In genomic region chr5:38848637-38849036, GRCh38 we compare ENCODE assay signal across 29 cellular contexts. TPM values are rescaled to one million over a fixed set of nuclear protein-coding genes. Genes with fewer than 3 reads are reported as not detected.
DNase-seq lines count a peak whose midpoint lies in the region; ATAC-seq and TF ChIP-seq lines count a peak whose summit lies in the region.
"Had no signal": no experiment of that assay in that cellular context is flagged by ENCODE, and none has a peak within 500 bp of the region (broad histone marks: within the 10 kb centered on the region; RNA-seq: fewer than 3 reads in every experiment).

No MANE protein-coding gene starts in this region.

- in situ Hi-C loops in mammary epithelial cell (cut with MboI; ENCODE audit: low sequenced_read_pairs in 2 of 2) = no loop called here

- 33% methylated on average over 2 of the region's 2 CpGs for WGBS in SK-N-SH (ENCODE audit: low lambda C conversion rate)
- WGBS in mammary epithelial cell (ENCODE audit: low coverage, missing lambda C conversion rate) = 92% methylated on average over 2 of the region's 2 CpGs

- H3K4me3 ChIP-seq in SK-N-SH (ENCODE audit: low read depth in 2 of 2, low read length in 1 of 2) = peak overlapping the region; percentile 67 to 86; a peak in 2 of 4 replicates
- H3K4me3 ChIP-seq in mammary epithelial cell (replicated peaks in 1 of 3; ENCODE audit: insufficient read depth in 1 of 3, low read depth in 2 of 3, low read length in 3 of 3) = peak overlapping the region in 2 of 3 experiments; percentile 96 to 98
- peak overlapping the region; percentile 69 for H3K4me3 ChIP-seq in lower lobe of right lung
- peak overlapping the region; percentile 75 for H3K4me3 ChIP-seq in upper lobe of right lung
- H3K4me3 ChIP-seq: cardiac muscle cell, colonic mucosa, lung had no signal

- H3F3A ChIP-seq in SK-N-SH (replicated peaks; ENCODE audit: insufficient read depth) = peaks cover 6% of the 10 kb centered on the region

- H2AFZ ChIP-seq in SK-N-SH (ENCODE audit: low read depth) (no peak overlapping the region), mammary epithelial cell (ENCODE audit: low read depth, low read length) (no peak overlapping the region)

- no peak for ATAC-seq in SK-N-SH treated with all-trans-retinoic acid at 6 μM for 48 hours
- no peak for ATAC-seq in lower lobe of right lung
- no peak for ATAC-seq in upper lobe of right lung
- ATAC-seq in GM19328 (IDR thresholded peaks at IDR 0.05; ENCODE audit: unreplicated experiment) = no peak
- no peak for ATAC-seq in HG03571 (IDR thresholded peaks at IDR 0.05; ENCODE audit: unreplicated experiment)
- ATAC-seq: stimulated activated naive CD8-positive, alpha-beta T cell treated with anti-CD3 and anti-CD28 coated beads, Interleukin-15, Interleukin-2, amounts not matched to agents 100 U/mL and 50 U/mL, for 24 hours had no signal

- peaks cover 91% of the 10 kb centered on the region for H3K79me2 ChIP-seq in SK-N-SH (ENCODE audit: insufficient read depth)
- peaks cover 93% of the 10 kb centered on the region for H3K79me2 ChIP-seq in mammary epithelial cell (ENCODE audit: insufficient read depth, low read length)

- BruUV-seq in mammary epithelial cell (replicated peaks; lab: Mats Ljungman, UMichigan) = no TSS peak

- POLR2A ChIA-PET in SK-N-SH (lab: Yijun Ruan, JAX) = no interaction called here

- H3K9me3 ChIP-seq in SK-N-SH = peaks cover 7% of the 10 kb centered on the region; the same call in 1 of the 2 replicates
- peaks cover 6% of the 10 kb centered on the region for H3K9me3 ChIP-seq in mammary epithelial cell (replicated peaks; ENCODE audit: insufficient read depth, low read length)
- H3K9me3 ChIP-seq in lower lobe of right lung = no peaks in the 10 kb centered on the region
- H3K9me3 ChIP-seq in upper lobe of right lung = no peaks in the 10 kb centered on the region
- H3K9me3 ChIP-seq: Caco-2, colonic mucosa had no signal

- H3K27ac ChIP-seq in SK-N-SH (ENCODE audit: low read depth in 2 of 2, low read length in 1 of 2) (no peak overlapping the region), mammary epithelial cell (ENCODE audit: insufficient read depth, low read depth, low read length) (peak overlapping the region; percentile 100), lower lobe of right lung (no peak overlapping the region), upper lobe of right lung (no peak overlapping the region)
- H3K27ac ChIP-seq: 22Rv1, cardiac muscle cell had no signal

- H4K20me1 ChIP-seq in SK-N-SH (ENCODE audit: insufficient read depth) (no peaks in the 10 kb centered on the region), mammary epithelial cell (ENCODE audit: insufficient read depth, low read length) (no peaks in the 10 kb centered on the region)

- dilution Hi-C loops in mammary epithelial cell (cut with HindIII; ENCODE audit: low sequenced_read_pairs) = no loop called here

- no peak for DNase-seq in SK-N-SH
- no peak for DNase-seq in mammary epithelial cell
- no peak for DNase-seq in lower lobe of right lung
- DNase-seq in upper lobe of right lung = no peak
- DNase-seq in UCSD-AML1 (lab: John Stamatoyannopoulos, UW; ENCODE audit: unreplicated experiment) = no peak
- DNase-seq: activated CD4-positive, alpha-beta T cell treated with anti-CD3 and anti-CD28 coated beads, Interleukin-2, amount 10 ng/mL, durations not matched to agents 24 days and 14 days; amygdala; Caco-2; colonic mucosa; DMS79; effector memory CD4-positive, alpha-beta T cell; HCEC 1CT; kidney glomerular epithelial cell; NCI-H1048; NCI-H446; NCI-H82; nephron progenitor cell; stimulated activated CD4-positive, alpha-beta T cell treated with anti-CD3 and anti-CD28 coated beads, Interleukin-2, amount 100 ng/mL, for 24 hours; stimulated activated naive CD8-positive, alpha-beta T cell treated with anti-CD3 and anti-CD28 coated beads, Interleukin-15, Interleukin-2, amounts not matched to agents 100 U/mL and 50 U/mL, for 24 hours; T1000 had no signal

- peak overlapping the region; percentile 70 for H3K4me2 ChIP-seq in SK-N-SH
- peak overlapping the region; percentile 82 for H3K4me2 ChIP-seq in mammary epithelial cell (ENCODE audit: insufficient read depth, low read depth, low read length)

- H3K27me3 ChIP-seq in SK-N-SH (ENCODE audit: insufficient read depth) (no peaks in the 10 kb centered on the region), mammary epithelial cell (ENCODE audit: insufficient read depth, low read length) (no peaks in the 10 kb centered on the region), lower lobe of right lung (ENCODE audit: low read depth) (peaks cover 6% of the 10 kb centered on the region), upper lobe of right lung (no peaks in the 10 kb centered on the region)
- H3K27me3 ChIP-seq: colonic mucosa had no signal

- intact Hi-C loops in mammary epithelial cell (cut with micrococcal nuclease) = loop anchor here (10.0 kb wide), 1 partner anchor 226 kb away; the partner anchor contains the start of gene RICTOR
- intact Hi-C loops in lower lobe of right lung (cut with DNase I) = no loop called here
- intact Hi-C loops in upper lobe of right lung (cut with DNase I) = no loop called here

- no peaks in the 10 kb centered on the region for H3K9me2 ChIP-seq in SK-N-SH

- H3K9ac ChIP-seq in SK-N-SH = no peak overlapping the region
- H3K9ac ChIP-seq in mammary epithelial cell (ENCODE audit: insufficient read depth, low read length) = no peak overlapping the region

- H3K4me1 ChIP-seq in SK-N-SH (ENCODE audit: control insufficient read depth in 1 of 2, insufficient read depth in 2 of 2, low read depth in 1 of 2, low read length in 1 of 2) (no peaks in the 10 kb centered on the region; a peak in 2 of 4 replicates), mammary epithelial cell (ENCODE audit: insufficient read depth, low read length) (peaks cover 16% of the 10 kb centered on the region), lower lobe of right lung (peaks cover 27% of the 10 kb centered on the region), upper lobe of right lung (peaks cover 19% of the 10 kb centered on the region)
- H3K4me1 ChIP-seq: Caco-2, colonic mucosa had no signal

- H3K36me3 ChIP-seq in SK-N-SH (replicated peaks in 1 of 2; ENCODE audit: control insufficient read depth in 1 of 2, insufficient read depth in 2 of 2, low read length in 1 of 2) (peaks cover 4 to 24% of the 10 kb centered on the region in 2 experiments), mammary epithelial cell (ENCODE audit: insufficient read depth, low read length) (peaks cover 8% of the 10 kb centered on the region), lower lobe of right lung (no peaks in the 10 kb centered on the region), upper lobe of right lung (peaks cover 5% of the 10 kb centered on the region)
- H3K36me3 ChIP-seq: cardiac muscle cell, colonic mucosa had no signal

- TF ChIP-seq EP300 in SK-N-SH (IDR thresholded peaks at IDR 0.05; ENCODE audit: borderline replicate concordance in 1 of 2, low read depth in 1 of 2, low read length in 1 of 2) = no peak

- no peak for TF ChIP-seq RAD21 in SK-N-SH (IDR thresholded peaks at IDR 0.05; ENCODE audit: low read length)

- CTCF ChIA-PET in SK-N-SH (lab: Yijun Ruan, JAX) (no interaction called here), mammary epithelial cell (lab: Charles Lee; ENCODE audit: low non-redundant PET) (no interaction called here)

- TF ChIP-seq CTCF in SK-N-SH (IDR thresholded peaks at IDR 0.05) (no peak), mammary epithelial cell (conservative IDR thresholded peaks at IDR 0.05 in 1 of 2, IDR thresholded peaks at IDR 0.05 in 1 of 2; ENCODE audit: extremely low read depth in 1 of 2, insufficient read depth in 1 of 2, low read depth in 1 of 2, low read length in 2 of 2) (no peak), lower lobe of right lung (IDR thresholded peaks at IDR 0.05) (no peak), upper lobe of right lung (IDR thresholded peaks at IDR 0.05) (no peak)

TF ChIP-seq in SK-N-SH, 30 proteins besides CTCF, POLR2A, EP300 and RAD21 (continues in another document):
- TF ChIP-seq FOXJ3 (CRISPR knock-in tag; IDR thresholded peaks at IDR 0.05) (no peak), POLR2AphosphoS5 (IDR thresholded peaks at IDR 0.05; ENCODE audit: low read depth, low read length) (no peak), RXRA (IDR thresholded peaks at IDR 0.05; ENCODE audit: borderline replicate concordance, low read depth) (no peak), FOXM1 (IDR thresholded peaks at IDR 0.05; ENCODE audit: low read depth) (no peak), USF1 (IDR thresholded peaks at IDR 0.05; ENCODE audit: borderline replicate concordance, low read depth) (no peak), SMC3 (IDR thresholded peaks at IDR 0.05; ENCODE audit: low read depth, low read length) (no peak), MXI1 (IDR thresholded peaks at IDR 0.05; ENCODE audit: low read depth, low read length) (no peak), RFX5 (IDR thresholded peaks at IDR 0.05; ENCODE audit: low read length) (no peak)

TF ChIP-seq in SK-N-SH treated with all-trans-retinoic acid at 6 μM for 48 hours, 23 proteins besides CTCF, POLR2A, EP300 and RAD21 (continues in another document):
- TF ChIP-seq SNAI2 (CRISPR knock-in tag; IDR thresholded peaks at IDR 0.05) (no peak), CREB5 (CRISPR knock-in tag; IDR thresholded peaks at IDR 0.05; ENCODE audit: low read depth) (no peak), ARNTL (CRISPR knock-in tag; IDR thresholded peaks at IDR 0.05; ENCODE audit: borderline replicate concordance, low read depth) (no peak), ZFP3 (CRISPR knock-in tag; IDR thresholded peaks at IDR 0.05) (no peak), TCF4 (CRISPR knock-in tag; IDR thresholded peaks at IDR 0.05; ENCODE audit: borderline replicate concordance) (no peak), ZNF70 (CRISPR knock-in tag; IDR thresholded peaks at IDR 0.05) (no peak)

RNA-seq across cellular contexts. Expression of gene OSMR, which starts 2.8 kb away (rescaled TPM):
- polyA plus RNA-seq in SK-N-SH (2012; rRNA removed) (55.9 and 56.0 TPM in 2 replicates), mammary epithelial cell (48.9 TPM)
- polyA plus RNA-seq in SK-N-SH (2012; cell fraction: cytosol; rRNA removed) = 66.3 and 68.7 TPM in 2 replicates
- 57.5 and 94.9 TPM in 2 replicates for polyA plus RNA-seq in SK-N-SH (2012; cell fraction: nucleus; rRNA removed)
- total RNA-seq in mammary epithelial cell (100 to 1,000 TPM in 1 of 2 donors, 10 to 100 TPM in 1; 97.7 to 111 TPM), lower lobe of right lung (61.6 TPM), upper lobe of right lung (85.6 TPM)
- 96.5 TPM for polyA minus RNA-seq in mammary epithelial cell
- total RNA-seq: activated CD4-positive, alpha-beta T cell treated with anti-CD3 and anti-CD28 coated beads, Interleukin-2, amount 10 ng/mL, durations not matched to agents 24 days and 14 days; activated CD8-positive, alpha-beta memory T cell treated with anti-CD3 and anti-CD28 coated beads for 36 hours; cardiac muscle cell had no signal
- polyA plus RNA-seq: CD14-positive monocyte, IgD-negative memory B cell had no signal
